ENCODE assay signal across 7 cellular contexts in the genomic region with DNA sequence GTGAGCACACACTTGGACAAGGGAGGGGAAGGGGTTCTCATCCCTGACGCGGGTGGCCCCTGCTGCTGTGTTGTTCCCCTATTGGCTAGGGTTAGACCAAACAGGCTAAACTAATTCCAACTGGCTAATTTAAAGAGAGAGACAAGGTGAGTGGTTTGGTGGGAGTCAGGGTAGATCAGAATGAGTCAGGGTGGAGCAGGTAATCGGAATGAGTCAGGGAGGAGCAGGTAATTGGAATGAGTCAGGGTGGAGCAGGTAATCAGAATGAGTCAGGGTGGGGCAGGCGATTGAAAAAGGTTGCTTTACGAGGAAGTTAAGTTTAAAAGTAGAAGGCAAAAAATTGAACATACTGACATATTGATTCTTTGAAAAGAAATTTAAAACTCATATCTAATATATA. TPM values are rescaled to one million over a fixed set of nuclear protein-coding genes. Genes with fewer than 3 reads are reported as not detected.
DNase-seq lines count a peak whose midpoint lies in the region; ATAC-seq and TF ChIP-seq lines count a peak whose summit lies in the region.
"Not testable (repeated sequence)": the region's sequence is repeated elsewhere in the genome, so short reads cannot be mapped to it uniquely, and the experiment has no call there.

No MANE protein-coding gene starts in this region.

- H3K18ac ChIP-seq in trophoblast cell (ENCODE audit: low read length) = not testable (repeated sequence)

- H3K27me3 ChIP-seq in HCT116 (ENCODE audit: insufficient read depth, low read length); trophoblast cell (ENCODE audit: insufficient read depth, low read length); transverse colon: not testable (repeated sequence)

- not testable (repeated sequence) for H2BK120ac ChIP-seq in trophoblast cell (ENCODE audit: insufficient read depth, low read length, poor library complexity)

- H3K27me3 Mint-ChIP-seq in T-helper 17 cell; activated naive CD8-positive, alpha-beta T cell: not testable (repeated sequence)

- H3K9ac ChIP-seq in HCT116 (ENCODE audit: low read length); trophoblast cell (ENCODE audit: low read length): not testable (repeated sequence)

- ATAC-seq in HCT116, T-helper 17 cell: not testable (repeated sequence)
- ATAC-seq in left colon = peak; percentile 74

- in situ Hi-C loops in transverse colon (cut with MboI; ENCODE audit: low pct_ligation_motif_present in 1 of 4, low pct_unique_long_range_greater_than_20kb in 1 of 4, low sequenced_read_pairs in 3 of 4) = loop anchor here in 3 of 4 donors (10.0 to 25.0 kb wide), 2 partner anchors 155 to 162 kb away; no protein-coding TSS in a partner anchor

- peaks cover 73% of the 10 kb centered on the region for H3K79me2 ChIP-seq in HCT116 (ENCODE audit: insufficient read depth, low read length)
- H3K79me2 ChIP-seq in trophoblast cell (ENCODE audit: control insufficient read depth, insufficient read depth, low read length, poor library complexity) = not testable (repeated sequence)

- H4K20me1 ChIP-seq in HCT116 (ENCODE audit: insufficient read depth) = not testable (repeated sequence)

- not testable (repeated sequence) for H4K12ac ChIP-seq in trophoblast cell (ENCODE audit: low read depth, low read length)

- not testable (repeated sequence) for TF ChIP-seq RAD21 in HCT116 (IDR thresholded peaks at IDR 0.05; ENCODE audit: low read depth)

- H3K23ac ChIP-seq in trophoblast cell (ENCODE audit: low read length) = not testable (repeated sequence)

- not testable (repeated sequence) for H2AFZ ChIP-seq in HCT116 (ENCODE audit: low read depth, low read length, poor library complexity, severe bottlenecking); trophoblast cell (ENCODE audit: insufficient read depth, low read length, poor library complexity)

- DNase-seq in HCT116 (ENCODE audit: low read depth, low spot score) = peak; percentile 27
- DNase-seq in T-helper 17 cell = not testable (repeated sequence)
- peak; percentile 71 for DNase-seq in epithelial cell of esophagus (ENCODE audit: low read depth)
- DNase-seq in left colon = peak in 1 of 2 donors; percentile 31
- DNase-seq in trophoblast cell = peak; percentile 5 to 28
- peak; percentile 29 for DNase-seq in transverse colon

- not testable (repeated sequence) for H3K4me3 Mint-ChIP-seq in T-helper 17 cell; activated naive CD8-positive, alpha-beta T cell

- CTCF ChIA-PET in HCT116 (lab: Charles Lee) = not testable (repeated sequence)

- H2AK5ac ChIP-seq in trophoblast cell (ENCODE audit: low read length) = not testable (repeated sequence)

- intact Hi-C loops in HCT116 (cut with micrococcal nuclease) (loop anchor here (5.0 to 10.0 kb wide), 3 partner anchors 345 to 1572 kb away; no protein-coding TSS in a partner anchor), left colon (cut with DNase I, micrococcal nuclease) (loop anchor here in 1 of 2 donors (5.0 kb wide), 1 partner anchor 152 kb away; no protein-coding TSS in a partner anchor), transverse colon (cut with DNase I; ENCODE audit: low total_unique reads) (loop anchor here (10.0 kb wide), 2 partner anchors 75 to 1635 kb away; no protein-coding TSS in a partner anchor)

- H3K14ac ChIP-seq in trophoblast cell (ENCODE audit: low read length) = not testable (repeated sequence)

- peak overlapping the region; percentile 74 for H3K27ac Mint-ChIP-seq in T-helper 17 cell
- peak overlapping the region; percentile 51 for H3K27ac Mint-ChIP-seq in activated naive CD8-positive, alpha-beta T cell

- H3K4me1 Mint-ChIP-seq in T-helper 17 cell = peaks cover 23% of the 10 kb centered on the region
- H3K4me1 Mint-ChIP-seq in activated naive CD8-positive, alpha-beta T cell (ENCODE audit: low read depth) = peaks cover 17% of the 10 kb centered on the region

- H2BK12ac ChIP-seq in trophoblast cell (ENCODE audit: low read length) = not testable (repeated sequence)

- not testable (repeated sequence) for H2BK5ac ChIP-seq in trophoblast cell (ENCODE audit: low read depth, low read length, poor library complexity)

- peaks cover 0 to 13% of the 10 kb centered on the region in 2 experiments; a peak in 2 of 4 replicates for H3K4me1 ChIP-seq in HCT116 (ENCODE audit: control insufficient read depth in 1 of 2, insufficient read depth in 2 of 2, low read length in 2 of 2)
- H3K4me1 ChIP-seq in trophoblast cell (ENCODE audit: control insufficient read depth in 1 of 2, insufficient read depth in 2 of 2, low read length in 2 of 2) = not testable (repeated sequence)
- peaks cover 0 to 15% (median 8%) of the 10 kb centered on the region in 4 donors for H3K4me1 ChIP-seq in transverse colon

- H3K27ac ChIP-seq in HCT116 (ENCODE audit: low read depth, low read length); trophoblast cell (ENCODE audit: low read depth, low read length): not testable (repeated sequence)
- peak overlapping the region in 1 of 4 donors; percentile 44 for H3K27ac ChIP-seq in transverse colon

- not testable (repeated sequence) for BruUV-seq in HCT116 (replicated peaks; lab: Mats Ljungman, UMichigan)

- H3K9me2 ChIP-seq in HCT116 (ENCODE audit: insufficient read depth) = not testable (repeated sequence)

- POLR2A ChIA-PET in HCT116 (lab: Charles Lee) = not testable (repeated sequence)

- not testable (repeated sequence) for H4K8ac ChIP-seq in trophoblast cell (ENCODE audit: low read depth, low read length)

- H3K36me3 Mint-ChIP-seq in T-helper 17 cell (ENCODE audit: low read depth); activated naive CD8-positive, alpha-beta T cell: not testable (repeated sequence)

- H3K4me3 ChIP-seq in HCT116 (replicated peaks in 1 of 2; ENCODE audit: low read depth in 1 of 2, low read length in 2 of 2); epithelial cell of esophagus (ENCODE audit: low read length); trophoblast cell (ENCODE audit: low read depth, low read length); transverse colon: not testable (repeated sequence)

- H3K4me2 ChIP-seq in HCT116 (ENCODE audit: low read length) = peak overlapping the region; percentile 17; the same call in 1 of the 2 replicates
- H3K4me2 ChIP-seq in trophoblast cell (ENCODE audit: low read length) = not testable (repeated sequence)

- not testable (repeated sequence) for H3K9me3 Mint-ChIP-seq in activated naive CD8-positive, alpha-beta T cell (ENCODE audit: low read depth)

- not testable (repeated sequence) for TF ChIP-seq POLR2A in HCT116 (IDR thresholded peaks at IDR 0.05; ENCODE audit: borderline replicate concordance, extremely low read depth, insufficient read depth, insufficient read length); transverse colon (IDR thresholded peaks at IDR 0.05)

- H4K91ac ChIP-seq in trophoblast cell (ENCODE audit: low read depth, low read length) = not testable (repeated sequence)

- not testable (repeated sequence) for H3K9me3 ChIP-seq in HCT116 (ENCODE audit: control insufficient read depth in 1 of 2, insufficient read depth in 1 of 2, low read depth in 1 of 2, low read length in 2 of 2); T-helper 17 cell (ENCODE audit: control insufficient read depth, low read length, poor library complexity, severe bottlenecking); trophoblast cell (ENCODE audit: insufficient read depth, low read depth, low read length); transverse colon

- not testable (repeated sequence) for H3K36me3 ChIP-seq in HCT116 (ENCODE audit: control insufficient read depth in 1 of 2, insufficient read depth in 2 of 2, low read length in 2 of 2); trophoblast cell (ENCODE audit: control insufficient read depth in 1 of 2, insufficient read depth in 2 of 2, low read length in 2 of 2); transverse colon

- not testable (repeated sequence) for H3K79me1 ChIP-seq in trophoblast cell (ENCODE audit: low read length)

- H3K4ac ChIP-seq in trophoblast cell (ENCODE audit: low read depth, low read length) = not testable (repeated sequence)

- not testable (repeated sequence) for TF ChIP-seq CTCF in HCT116 (IDR thresholded peaks at IDR 0.05 in 2 of 3, conservative IDR thresholded peaks at IDR 0.05 in 1 of 3; ENCODE audit: borderline replicate concordance in 1 of 3, insufficient read depth in 1 of 3, low read depth in 2 of 3, low read length in 2 of 3); epithelial cell of esophagus (IDR thresholded peaks at IDR 0.05; ENCODE audit: insufficient read depth, low read depth, low read length, missing control alignments); transverse colon (IDR thresholded peaks at IDR 0.05)

- not testable (repeated sequence) for TF ChIP-seq EP300 in transverse colon (IDR thresholded peaks at IDR 0.05; ENCODE audit: low read depth)

- RAD21 ChIA-PET in HCT116 (lab: Charles Lee; ENCODE audit: low non-redundant PET in 1 of 2, low total read pairs in 2 of 2, uncharacterized antibody in 2 of 2, unreplicated experiment in 2 of 2) = not testable (repeated sequence)

- WGBS in trophoblast cell (ENCODE audit: extremely low coverage, insufficient coverage, insufficient read length) = no CpG with 5 or more reads among the region's 5 CpGs
- 27 to 58% methylated on average over 2 to 5 of the region's 5 CpGs for WGBS in transverse colon (ENCODE audit: low coverage in 1 of 2), 2 donors

TF ChIP-seq in HCT116, 20 proteins besides CTCF, POLR2A, EP300 and RAD21:
- TF ChIP-seq FOSL1 (IDR thresholded peaks at IDR 0.05; ENCODE audit: low read depth) = peak; percentile 54
- peak; percentile 31; the same call in 1 of the 2 replicates for TF ChIP-seq JUND (IDR thresholded peaks at IDR 0.05)
- peak; percentile 74 for TF ChIP-seq CBX3 (IDR thresholded peaks at IDR 0.05; ENCODE audit: low read depth)

RNA-seq across cellular contexts. Expression of gene PGGT1B, which starts 13.3 kb away (rescaled TPM):
- 45.8 TPM for total RNA-seq in HCT116 (2021; ENCODE audit: unreplicated experiment)
- polyA plus RNA-seq in HCT116 (2012) = 10.0 and 14.8 TPM in 2 replicates
- total RNA-seq in T-helper 17 cell = 10 to 100 TPM; 39.3 to 44.9 TPM
- 10 to 100 TPM; 69.7 to 89.4 TPM for total RNA-seq in left colon
- polyA plus RNA-seq in trophoblast cell (2013) = 5.8 and 5.9 TPM in 2 replicates
- 10 to 100 TPM in 2 of 4 donors, 1 to 10 TPM in 2; 3.4 to 26.4 (median 12.8) TPM for total RNA-seq in transverse colon

RNA-seq across cellular contexts. Expression of gene CCDC112, which starts 47.1 kb away (rescaled TPM):
- 13.7 TPM for total RNA-seq in HCT116 (2021; ENCODE audit: unreplicated experiment)
- 3.7 and 5.6 TPM in 2 replicates for polyA plus RNA-seq in HCT116 (2012)
- total RNA-seq in T-helper 17 cell = 1 to 10 TPM; 2.8 to 3.5 TPM
- total RNA-seq in left colon = 10 to 100 TPM in 1 of 2 donors, 1 to 10 TPM in 1; 8.4 to 10.8 TPM
- polyA plus RNA-seq in trophoblast cell (2013) = 2.6 and 3.1 TPM in 2 replicates
- total RNA-seq in transverse colon = 10 to 100 TPM; 15.7 to 22.4 (median 20.5) TPM
